8 cellular contexts compared by ENCODE assay signal in genomic region chr17:17041018-17041521, GRCh38. TPM values are rescaled to one million over a fixed set of nuclear protein-coding genes. Genes with fewer than 3 reads are reported as not detected.
DNase-seq lines count a peak whose midpoint lies in the region; ATAC-seq and TF ChIP-seq lines count a peak whose summit lies in the region.

No MANE protein-coding gene starts in this region.

- H3K79me2 ChIP-seq in fibroblast of lung (ENCODE audit: control insufficient read depth, insufficient read depth, low read length) (peaks cover 33% of the 10 kb centered on the region), parathyroid adenoma (peaks cover 21% of the 10 kb centered on the region)

- TF ChIP-seq CTCF in RWPE1 (conservative IDR thresholded peaks at IDR 0.05; ENCODE audit: low read depth) (no peak), fibroblast of lung (conservative IDR thresholded peaks at IDR 0.05 in 1 of 2, IDR thresholded peaks at IDR 0.05 in 1 of 2; ENCODE audit: low read depth in 1 of 2, low read length in 2 of 2) (no peak), parathyroid adenoma (IDR thresholded peaks at IDR 0.05) (no peak)

- peaks cover 40% of the 10 kb centered on the region for H3K4me1 Mint-ChIP-seq in activated T-cell treated with anti-CD3 and anti-CD28 coated beads, Interleukin-2, amount 50 U/mL, for 72 hours (ENCODE audit: low read depth)

- H3K27me3 Mint-ChIP-seq in activated T-cell treated with anti-CD3 and anti-CD28 coated beads, Interleukin-2, amount 50 U/mL, for 72 hours (ENCODE audit: low read depth) = no peaks in the 10 kb centered on the region

- CTCF ChIA-PET in RWPE1 (lab: Yijun Ruan, JAX) = interaction anchor here (0.6 to 0.7 kb wide), 2 partner anchors 8 to 40 kb away, joined by 3 read pairs; no protein-coding TSS in a partner anchor

- H3K4me1 ChIP-seq in fibroblast of lung (ENCODE audit: control insufficient read depth, extremely low read depth, insufficient read depth, low read length) (peaks cover 23% of the 10 kb centered on the region), parathyroid adenoma (peaks cover 25% of the 10 kb centered on the region)

- no peaks in the 10 kb centered on the region for H4K20me1 ChIP-seq in fibroblast of lung (ENCODE audit: control insufficient read depth, extremely low read depth, insufficient read depth, low read length)

- peak overlapping the region; percentile 47 for H2AFZ ChIP-seq in fibroblast of lung (ENCODE audit: low read length)
- peak overlapping the region; percentile 93 for H2AFZ ChIP-seq in parathyroid adenoma

- H3K27me3 ChIP-seq in fibroblast of lung (ENCODE audit: control insufficient read depth, insufficient read depth, low read length) (no peaks in the 10 kb centered on the region), parathyroid adenoma (ENCODE audit: control insufficient read depth, insufficient read depth, low read length) (no peaks in the 10 kb centered on the region)

- H3K27ac Mint-ChIP-seq in activated T-cell treated with anti-CD3 and anti-CD28 coated beads, Interleukin-2, amount 50 U/mL, for 72 hours = no peak overlapping the region

- no peak for ATAC-seq in activated T-cell treated with anti-CD3 and anti-CD28 coated beads, Interleukin-2, amount 50 U/mL, for 72 hours (replicated peaks in 1 of 2)
- no peak for ATAC-seq in GM21447 (IDR thresholded peaks at IDR 0.05; ENCODE audit: unreplicated experiment)

- H3K36me3 Mint-ChIP-seq in activated T-cell treated with anti-CD3 and anti-CD28 coated beads, Interleukin-2, amount 50 U/mL, for 72 hours (ENCODE audit: insufficient read depth in 2 of 2) = no peaks in the 10 kb centered on the region

- H3K36me3 ChIP-seq in fibroblast of lung (ENCODE audit: control insufficient read depth, insufficient read depth, low read length) (peaks cover 1% of the 10 kb centered on the region), parathyroid adenoma (ENCODE audit: control insufficient read depth, insufficient read depth, low read length) (no peaks in the 10 kb centered on the region)

- H3K9me3 Mint-ChIP-seq in activated T-cell treated with anti-CD3 and anti-CD28 coated beads, Interleukin-2, amount 50 U/mL, for 72 hours = no peaks in the 10 kb centered on the region

- H3K9me3 ChIP-seq in fibroblast of lung (ENCODE audit: control insufficient read depth, insufficient read depth, low read depth, low read length) (no peaks in the 10 kb centered on the region), parathyroid adenoma (ENCODE audit: control insufficient read depth, low read length) (no peaks in the 10 kb centered on the region)

- DNase-seq in activated T-cell treated with anti-CD3 and anti-CD28 coated beads, Interleukin-2, amount 50 U/mL, for 72 hours = no peak
- DNase-seq in activated T-cell treated with anti-CD3 and anti-CD28 coated beads, Interleukin-2, amount 50 U/mL, for 48 hours = no peak
- DNase-seq in RWPE1 (ENCODE audit: low spot score) = peak; percentile 49
- peak in 1 of 2 donors; percentile 47 for DNase-seq in fibroblast of lung (ENCODE audit: low read depth in 2 of 2)
- DNase-seq in epidermal melanocyte (ENCODE audit: insufficient read length, low spot score) = no peak
- no peak for DNase-seq in DMS153 (lab: John Stamatoyannopoulos, UW)

- peak overlapping the region; percentile 85 to 86 for H3K4me3 Mint-ChIP-seq in activated T-cell treated with anti-CD3 and anti-CD28 coated beads, Interleukin-2, amount 50 U/mL, for 72 hours

- H3K4me2 ChIP-seq in fibroblast of lung (ENCODE audit: extremely low read depth, insufficient read depth, low read length) (peak overlapping the region; percentile 87), parathyroid adenoma (ENCODE audit: low read length) (peak overlapping the region; percentile 85)

- H3K27ac ChIP-seq in RWPE1 = peak overlapping the region; percentile 90
- H3K27ac ChIP-seq in fibroblast of lung (ENCODE audit: insufficient read depth, low read length) = peak overlapping the region; percentile 66
- H3K27ac ChIP-seq in parathyroid adenoma = peak overlapping the region; percentile 88

- H3K4me3 ChIP-seq in fibroblast of lung (replicated peaks in 1 of 4; ENCODE audit: control extremely low read depth in 1 of 4, insufficient read depth in 1 of 4, low read depth in 3 of 4, low read length in 4 of 4) (peak overlapping the region in 1 of 4 experiments; percentile 60), parathyroid adenoma (ENCODE audit: low read depth, low read length) (peak overlapping the region; percentile 52)

- POLR2A ChIA-PET in RWPE1 (lab: Yijun Ruan, JAX; ENCODE audit: low non-redundant PET) = no interaction called here

- H3K9ac ChIP-seq in fibroblast of lung (ENCODE audit: insufficient read depth, low read length) (no peak overlapping the region), parathyroid adenoma (peak overlapping the region; percentile 31)

RNA-seq across cellular contexts. Expression of gene MPRIP, which starts 1.2 kb away (rescaled TPM):
- 100 to 1,000 TPM; 110 to 128 TPM for total RNA-seq in activated T-cell treated with anti-CD3 and anti-CD28 coated beads, Interleukin-2, amount 50 U/mL, for 72 hours
- total RNA-seq in fibroblast of lung = 67.3 and 104 TPM in 2 replicates
- polyA plus RNA-seq in fibroblast of lung = 111 and 124 TPM in 2 replicates
- polyA plus RNA-seq in fibroblast of lung (2012) = 189 and 239 TPM in 2 replicates
- 473 and 658 TPM in 2 replicates for polyA minus RNA-seq in fibroblast of lung (ENCODE audit: low replicate concordance)
